ENCODE assay signal across 1 cellular context in genomic region chr5:36690041-36690941, GRCh38.
TF ChIP-seq lines count a peak whose summit lies in the region.

No MANE protein-coding gene starts in this region.

TF ChIP-seq in K562, 482 proteins besides CTCF, POLR2A, EP300 and RAD21 (continued from another document and continues in another):
- TF ChIP-seq DEAF1 (CRISPR knock-in tag; IDR thresholded peaks at IDR 0.05): 0 out of 2 replicates have a peak, but pooled peaks have one; percentile 33
- TF ChIP-seq POLR3G (IDR thresholded peaks at IDR 0.05; ENCODE audit: extremely low read depth, insufficient read length, insufficient replicate concordance): no peak
- no peak for TF ChIP-seq KHSRP (IDR thresholded peaks at IDR 0.05)
- no peak for TF ChIP-seq GTF3C2 (IDR thresholded peaks at IDR 0.05; ENCODE audit: borderline replicate concordance, extremely low read depth, insufficient read length)
- no peak for TF ChIP-seq FOXP1 (CRISPR knock-in tag; IDR thresholded peaks at IDR 0.05)
- TF ChIP-seq CREM (IDR thresholded peaks at IDR 0.05; ENCODE audit: low read depth): 0 out of 2 replicates have a peak, but pooled peaks have one; percentile 21
- no peak for TF ChIP-seq ZNF354B (CRISPR knock-in tag; IDR thresholded peaks at IDR 0.05)
- no peak for TF ChIP-seq ZBTB2 (IDR thresholded peaks at IDR 0.05)
- TF ChIP-seq E2F6 (IDR thresholded peaks at IDR 0.05; ENCODE audit: borderline replicate concordance in 1 of 2, extremely low read depth in 1 of 2, insufficient read depth in 1 of 2, insufficient read length in 1 of 2, low read depth in 1 of 2, low read length in 1 of 2, poor library complexity in 1 of 2, severe bottlenecking in 1 of 2): peak in 1 of 2 experiments; percentile 63
- TF ChIP-seq ZNF75A (CRISPR knock-in tag; IDR thresholded peaks at IDR 0.05): no peak
- TF ChIP-seq ZBTB26 (CRISPR knock-in tag; IDR thresholded peaks at IDR 0.05): no peak
- no peak for TF ChIP-seq PURB (CRISPR knock-in tag; IDR thresholded peaks at IDR 0.05; ENCODE audit: low read depth)
- TF ChIP-seq ETV1 (tag; conservative IDR thresholded peaks at IDR 0.05; ENCODE audit: low read depth): peak; percentile 62
- peak; percentile 38 to 73; a peak in 1 of 4 replicates for TF ChIP-seq TEAD1 (CRISPR knock-in tag; IDR thresholded peaks at IDR 0.05)
- TF ChIP-seq ELK1 (CRISPR knock-in tag; IDR thresholded peaks at IDR 0.05): no peak
- TF ChIP-seq SPI1 (IDR thresholded peaks at IDR 0.05; ENCODE audit: borderline replicate concordance, low read depth, low read length): peak; percentile 97
- TF ChIP-seq ZNF12 (CRISPR knock-in tag; IDR thresholded peaks at IDR 0.05): no peak
- peak; percentile 61 for TF ChIP-seq CTBP1 (IDR thresholded peaks at IDR 0.05; ENCODE audit: borderline replicate concordance)
- TF ChIP-seq ZFP30 (CRISPR knock-in tag; IDR thresholded peaks at IDR 0.05; ENCODE audit: borderline replicate concordance): no peak
- no peak for TF ChIP-seq ETS2 (tag; IDR thresholded peaks at IDR 0.05; ENCODE audit: borderline replicate concordance, poor library complexity, severe bottlenecking)
- TF ChIP-seq SMAD1 (IDR thresholded peaks at IDR 0.05; ENCODE audit: low read depth, low read length, partially characterized antibody): no peak
- TF ChIP-seq RCOR1 (IDR thresholded peaks at IDR 0.05; ENCODE audit: borderline replicate concordance in 1 of 2, low read depth in 2 of 2, low read length in 2 of 2): peak in 1 of 2 experiments; percentile 57; a peak in 1 of 4 replicates
- no peak for TF ChIP-seq ZNF197 (CRISPR knock-in tag; IDR thresholded peaks at IDR 0.05; ENCODE audit: low read depth)
- peak in 1 of 2 experiments; percentile 52; a peak in 1 of 4 replicates for TF ChIP-seq UBTF (IDR thresholded peaks at IDR 0.05; ENCODE audit: borderline replicate concordance in 1 of 2, low read depth in 2 of 2, low read length in 2 of 2)
- no peak for TF ChIP-seq PTTG1 (tag; IDR thresholded peaks at IDR 0.05; ENCODE audit: low read depth)
- no peak for TF ChIP-seq THRB (CRISPR knock-in tag; conservative IDR thresholded peaks at IDR 0.05)
- TF ChIP-seq MCM3 (IDR thresholded peaks at IDR 0.05): no peak
- TF ChIP-seq ZNF764 (CRISPR knock-in tag; IDR thresholded peaks at IDR 0.05; ENCODE audit: low read depth): no peak
- TF ChIP-seq ZNF639 (CRISPR knock-in tag; conservative IDR thresholded peaks at IDR 0.05 in 1 of 2, IDR thresholded peaks at IDR 0.05 in 1 of 2): no peak
- TF ChIP-seq STAG1 (CRISPR knock-in tag; IDR thresholded peaks at IDR 0.05; ENCODE audit: borderline replicate concordance): peak; percentile 46; the same call in 1 of the 2 replicates
- TF ChIP-seq SOX6 (IDR thresholded peaks at IDR 0.05): peak; percentile 27; the same call in 1 of the 2 replicates
- TF ChIP-seq HNRNPLL (IDR thresholded peaks at IDR 0.05; ENCODE audit: low read depth, low read length, poor library complexity, severe bottlenecking): no peak
- no peak for TF ChIP-seq GTF2F1 (IDR thresholded peaks at IDR 0.05; ENCODE audit: low read depth, low read length)
- no peak for TF ChIP-seq RBBP5 (IDR thresholded peaks at IDR 0.05; ENCODE audit: borderline replicate concordance, insufficient read depth, low read length, poor library complexity, severe bottlenecking)
- no peak for TF ChIP-seq MBD2 (IDR thresholded peaks at IDR 0.05; ENCODE audit: borderline replicate concordance, low read depth)
- TF ChIP-seq POLR2AphosphoS2 (IDR thresholded peaks at IDR 0.05; ENCODE audit: low read length): no peak
- TF ChIP-seq NFATC3 (IDR thresholded peaks at IDR 0.05): no peak
- TF ChIP-seq ZNF561 (CRISPR knock-in tag; conservative IDR thresholded peaks at IDR 0.05): no peak
- no peak for TF ChIP-seq RFX7 (CRISPR knock-in tag; IDR thresholded peaks at IDR 0.05)
- no peak for TF ChIP-seq ZBTB34 (CRISPR knock-in tag; IDR thresholded peaks at IDR 0.05)
- no peak for TF ChIP-seq VEZF1 (CRISPR knock-in tag; IDR thresholded peaks at IDR 0.05)
- TF ChIP-seq ARID3A (IDR thresholded peaks at IDR 0.05; ENCODE audit: borderline replicate concordance, low read depth, low read length): no peak
- TF ChIP-seq CBFA2T2 (conservative IDR thresholded peaks at IDR 0.05): no peak
